21 cellular contexts compared by ENCODE assay signal in genomic region chr2:48954311-48954710, GRCh38.
"Had no signal": no experiment of that assay in that cellular context is flagged by ENCODE, and none has a peak within 500 bp of the region (broad histone marks: within the 10 kb centered on the region; RNA-seq: fewer than 3 reads in every experiment).

No MANE protein-coding gene starts in this region.

- H3K9me3 ChIP-seq: gastrocnemius medialis, prostate gland, right atrium auricular region, sigmoid colon, spleen, testis, tibial artery, upper lobe of right lung, uterus had no signal

- H3K4me1 ChIP-seq: gastrocnemius medialis, prostate gland, right atrium auricular region, sigmoid colon, spleen, testis, tibial artery, upper lobe of right lung, uterus had no signal

- H3K27me3 ChIP-seq: gastrocnemius medialis, right atrium auricular region, spleen, testis, tibial artery, upper lobe of right lung, uterus had no signal

- H3K27ac ChIP-seq: epithelial cell of prostate, gastrocnemius medialis, prostate gland, right atrium auricular region, sigmoid colon, spleen, testis, tibial artery, upper lobe of right lung, uterus had no signal

- DNase-seq: cortex of kidney; foreskin fibroblast; gastrocnemius medialis; head of caudate nucleus; kidney; naive thymus-derived CD8-positive, alpha-beta T cell; nephron progenitor cell; nucleus accumbens; sigmoid colon; spleen; stimulated activated CD4-positive, alpha-beta T cell treated with anti-CD3 and anti-CD28 coated beads, Interleukin-4, amount 100 ng/mL, for 4 hours; stimulated activated naive CD8-positive, alpha-beta T cell treated with anti-CD3 and anti-CD28 coated beads, Interleukin-15, Interleukin-2, amounts not matched to agents 100 U/mL and 50 U/mL, for 24 hours; substantia nigra; testis; tibial artery; upper lobe of right lung; uterus had no signal

- H3K4me3 ChIP-seq: gastrocnemius medialis, lung, prostate gland, right atrium auricular region, sigmoid colon, spleen, testis, tibial artery, upper lobe of right lung, uterus had no signal

- H3K36me3 ChIP-seq: gastrocnemius medialis, prostate gland, right atrium auricular region, sigmoid colon, spleen, tibial artery, upper lobe of right lung, uterus had no signal
